ENCODE assay signal across 1 cellular context in genomic region chr9:114206221-114206760, GRCh38.
TF ChIP-seq lines count a peak whose summit lies in the region.

No MANE protein-coding gene starts in this region.

TF ChIP-seq in HepG2, 621 proteins besides CTCF, POLR2A, EP300 and RAD21:
- peak; percentile 47 for TF ChIP-seq RBM22 (optimal IDR thresholded peaks at IDR 0.05; ENCODE audit: low read length)
- TF ChIP-seq ZNF552 (CRISPR knock-in tag; IDR thresholded peaks at IDR 0.05; ENCODE audit: borderline replicate concordance): no peak
